ENCODE assay signal across 14 cellular contexts in the genomic region with DNA sequence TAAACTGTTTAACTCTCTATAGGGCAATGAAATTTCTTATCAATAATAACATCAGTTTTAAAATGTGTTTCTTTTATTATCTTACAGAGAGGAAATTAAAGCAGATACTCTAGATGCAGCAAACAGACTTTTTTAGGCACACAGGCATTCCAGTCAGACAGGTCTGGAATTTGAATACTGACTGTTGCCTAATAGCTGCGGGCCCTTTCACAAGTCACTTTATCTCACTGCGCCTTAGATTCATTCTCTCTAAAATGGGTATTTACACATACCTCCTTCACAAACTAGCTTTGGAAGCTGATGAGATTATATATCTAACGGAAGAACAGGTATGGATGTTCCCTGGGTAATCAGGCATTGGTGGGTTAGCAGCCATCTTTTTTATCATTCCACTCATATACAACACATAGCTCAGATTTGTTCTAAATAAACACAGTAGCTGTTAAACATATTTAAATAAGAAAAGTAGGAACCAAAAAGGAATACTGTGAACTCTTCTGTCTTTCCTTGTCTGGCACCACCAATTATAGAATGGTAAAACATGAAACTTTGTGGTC.
"Had no signal": no experiment of that assay in that cellular context is flagged by ENCODE, and none has a peak within 500 bp of the region (broad histone marks: within the 10 kb centered on the region; RNA-seq: fewer than 3 reads in every experiment).

No MANE protein-coding gene starts in this region.

- H3K9ac ChIP-seq: neural progenitor cell had no signal

- H3K4me3 ChIP-seq: neural progenitor cell, pancreas had no signal

- H2AFZ ChIP-seq: neural progenitor cell had no signal

- ATAC-seq: activated CD4-positive, CD25-positive, alpha-beta regulatory T cell treated with anti-CD3 and anti-CD28 coated beads, Interleukin-2, amount 50 U/mL, for 24 hours; activated CD8-positive, alpha-beta memory T cell treated with anti-CD3 and anti-CD28 coated beads, Interleukin-2, amount 10 ng/mL, durations not matched to agents 7 days and 5 days; activated T-cell treated with anti-CD3 and anti-CD28 coated beads, Interleukin-2, amount 50 U/mL, for 4 hours; pancreas had no signal

- H3K27me3 ChIP-seq: neural progenitor cell, pancreas had no signal

- DNase-seq: activated CD4-positive, alpha-beta T cell treated with anti-CD3 and anti-CD28 coated beads, Interleukin-2, amount 50 U/mL, for 48 hours; activated CD8-positive, alpha-beta memory T cell treated with anti-CD3 and anti-CD28 coated beads, Interleukin-2, amount 10 ng/mL, durations not matched to agents 7 days and 5 days; activated effector memory CD4-positive, alpha-beta T cell treated with anti-CD3 and anti-CD28 coated beads, Interleukin-2, amount 50 U/mL, for 16 hours; activated T-cell treated with anti-CD3 and anti-CD28 coated beads, Interleukin-2, amount 50 U/mL, for 4 hours; kidney; midbrain; pancreas; stimulated activated CD4-positive, alpha-beta T cell treated with anti-CD3 and anti-CD28 coated beads, Interleukin-4, amount 100 ng/mL, for 1 hour; stimulated activated CD8-positive, alpha-beta memory T cell treated with anti-CD3 and anti-CD28 coated beads, Interleukin-4, amount 100 ng/mL, for 48 hours; T-helper 2 cell had no signal

- H3K4me2 ChIP-seq: neural progenitor cell had no signal

- H3K4me1 ChIP-seq: neural progenitor cell, pancreas had no signal

- FAIRE-seq: frontal cortex, pancreas, TTC549 had no signal

- H3K27ac ChIP-seq: neural progenitor cell, pancreas had no signal

- H3K9me3 ChIP-seq: pancreas had no signal

- H3K36me3 ChIP-seq: pancreas had no signal
